21 cellular contexts compared by ENCODE assay signal in genomic region chr16:69940676-69941075, GRCh38.
"Had no signal": no experiment of that assay in that cellular context is flagged by ENCODE, and none has a peak within 500 bp of the region (broad histone marks: within the 10 kb centered on the region; RNA-seq: fewer than 3 reads in every experiment).

No MANE protein-coding gene starts in this region.

- DNase-seq: activated B cell treated with CpG ODN at 0.5 μM for 24 hours; activated CD4-positive, alpha-beta T cell treated with anti-CD3 and anti-CD28 coated beads for 4 hours; activated CD4-positive, alpha-beta T cell treated with anti-CD3 and anti-CD28 coated beads, Interleukin-2, amount 50 U/mL, for 48 hours; activated effector memory CD4-positive, alpha-beta T cell treated with Interleukin-2 at 50 U/mL for 16 hours; activated naive CD4-positive, alpha-beta T cell treated with anti-CD3 and anti-CD28 coated beads, Interleukin-2, amount 10 ng/mL, durations not matched to agents 7 days and 5 days; activated T-cell treated with anti-CD3 and anti-CD28 coated beads, Interleukin-2, amount 50 U/mL, for 72 hours; amygdala; dermis blood vessel endothelial cell; effector CD8-positive, alpha-beta T cell; hypothalamus; left cardiac atrium; naive thymus-derived CD4-positive, alpha-beta T cell; stimulated activated naive CD8-positive, alpha-beta T cell treated with anti-CD3 and anti-CD28 coated beads, Interleukin-15, amount 100 ng/mL, for 72 hours; T1000 had no signal

- H3K4me3 ChIP-seq: lung, prostate gland, suprapubic skin had no signal

- FAIRE-seq: frontal cortex had no signal

- H3K4me1 ChIP-seq: prostate gland, suprapubic skin had no signal

- ATAC-seq: activated T-cell treated with anti-CD3 and anti-CD28 coated beads, Interleukin-2, amount 50 U/mL, for 72 hours; naive thymus-derived CD4-positive, alpha-beta T cell had no signal

- H3K27me3 Mint-ChIP-seq: activated B cell treated with CpG ODN at 0.5 μM for 24 hours; activated naive CD4-positive, alpha-beta T cell treated with anti-CD3 and anti-CD28 coated beads, Interleukin-2, amount 10 ng/mL, durations not matched to agents 7 days and 5 days; naive thymus-derived CD4-positive, alpha-beta T cell; stimulated activated naive CD8-positive, alpha-beta T cell treated with anti-CD3 and anti-CD28 coated beads, Interleukin-15, amount 100 ng/mL, for 72 hours; type B pancreatic cell had no signal

- H3K27me3 ChIP-seq: suprapubic skin had no signal

- H3K27ac ChIP-seq: prostate gland had no signal

- H3K4me1 Mint-ChIP-seq: activated B cell treated with CpG ODN at 0.5 μM for 24 hours; activated naive CD4-positive, alpha-beta T cell treated with anti-CD3 and anti-CD28 coated beads, Interleukin-2, amount 10 ng/mL, durations not matched to agents 7 days and 5 days; naive thymus-derived CD4-positive, alpha-beta T cell; stimulated activated naive CD8-positive, alpha-beta T cell treated with anti-CD3 and anti-CD28 coated beads, Interleukin-15, amount 100 ng/mL, for 72 hours had no signal

- H3K4me3 Mint-ChIP-seq: activated B cell treated with CpG ODN at 0.5 μM for 24 hours; activated naive CD4-positive, alpha-beta T cell treated with anti-CD3 and anti-CD28 coated beads, Interleukin-2, amount 10 ng/mL, durations not matched to agents 7 days and 5 days; activated T-cell treated with anti-CD3 and anti-CD28 coated beads, Interleukin-2, amount 50 U/mL, for 72 hours; naive thymus-derived CD4-positive, alpha-beta T cell; neural crest cell; stimulated activated naive CD8-positive, alpha-beta T cell treated with anti-CD3 and anti-CD28 coated beads, Interleukin-15, amount 100 ng/mL, for 72 hours; T-helper 1 cell treated with Interleukin-12 subunit alpha and Interleukin-12 subunit beta and Interleukin-4 antibody, amounts not matched to agents 30 μg/mL and 1 μg/mL, for 36 hours had no signal

- H3K9me3 Mint-ChIP-seq: activated B cell treated with CpG ODN at 0.5 μM for 24 hours; activated naive CD4-positive, alpha-beta T cell treated with anti-CD3 and anti-CD28 coated beads, Interleukin-2, amount 10 ng/mL, durations not matched to agents 7 days and 5 days; activated T-cell treated with anti-CD3 and anti-CD28 coated beads, Interleukin-2, amount 50 U/mL, for 72 hours; naive thymus-derived CD4-positive, alpha-beta T cell; neural crest cell; stimulated activated naive CD8-positive, alpha-beta T cell treated with anti-CD3 and anti-CD28 coated beads, Interleukin-15, amount 100 ng/mL, for 72 hours; T-helper 1 cell treated with Interleukin-12 subunit alpha and Interleukin-12 subunit beta and Interleukin-4 antibody, amounts not matched to agents 30 μg/mL and 1 μg/mL, for 36 hours; type B pancreatic cell had no signal

- H3K9me3 ChIP-seq: prostate gland, suprapubic skin had no signal

- H3K27ac Mint-ChIP-seq: activated B cell treated with CpG ODN at 0.5 μM for 24 hours; activated naive CD4-positive, alpha-beta T cell treated with anti-CD3 and anti-CD28 coated beads, Interleukin-2, amount 10 ng/mL, durations not matched to agents 7 days and 5 days; activated T-cell treated with anti-CD3 and anti-CD28 coated beads, Interleukin-2, amount 50 U/mL, for 72 hours; T-helper 1 cell treated with Interleukin-12 subunit alpha and Interleukin-12 subunit beta and Interleukin-4 antibody, amounts not matched to agents 30 μg/mL and 1 μg/mL, for 36 hours; type B pancreatic cell had no signal
